37 cellular contexts compared by ENCODE assay signal in genomic region chrX:48584698-48585097, GRCh38.
"Had no signal": no experiment of that assay in that cellular context is flagged by ENCODE, and none has a peak within 500 bp of the region (broad histone marks: within the 10 kb centered on the region; RNA-seq: fewer than 3 reads in every experiment).

No MANE protein-coding gene starts in this region.

- H3K27ac Mint-ChIP-seq: activated CD4-positive, alpha-beta memory T cell treated with anti-CD3 and anti-CD28 coated beads for 36 hours; activated CD4-positive, alpha-beta T cell treated with anti-CD3 and anti-CD28 coated beads, Interleukin-2, amount 10 ng/mL, durations not matched to agents 24 days and 14 days; activated CD8-positive, alpha-beta T cell treated with anti-CD3 and anti-CD28 coated beads for 36 hours; activated naive CD4-positive, alpha-beta T cell treated with anti-CD3 and anti-CD28 coated beads, Interleukin-2, amount 10 ng/mL, durations not matched to agents 7 days and 5 days; activated naive CD4-positive, alpha-beta T cell treated with anti-CD3 and anti-CD28 coated beads, Interleukin-2, amount 50 U/mL, for 24 hours; activated naive CD8-positive, alpha-beta T cell; activated naive CD8-positive, alpha-beta T cell treated with anti-CD3 and anti-CD28 coated beads, Interleukin-2, amount 10 ng/mL, durations not matched to agents 7 days and 5 days; activated naive CD8-positive, alpha-beta T cell treated with anti-CD3 and anti-CD28 coated beads, Interleukin-2, amount 50 U/mL, for 24 hours; activated T-cell treated with anti-CD3 and anti-CD28 coated beads, Interleukin-2, amount 50 U/mL, for 72 hours; activated T-helper 1 cell treated with anti-CD3 and anti-CD28 coated beads, Interleukin-12 subunit alpha, Interleukin-12 subunit beta, Interleukin-2, Interleukin-4 antibody, amounts not matched to agents 30 ng/mL and 10 ng/mL and 1 ng/mL, durations not matched to agents 14 hours and 24 hours and 36 hours; activated T-helper 2 cell treated with anti-CD3 and anti-CD28 coated beads, Interferon-gamma antibody, Interleukin-2, Interleukin-4, amounts not matched to agents 10 μg/mL and 5 μg/mL and 100 μg/mL, durations not matched to agents 14 hours and 24 hours and 36 hours; T-helper 1 cell treated with Interleukin-12 subunit alpha and Interleukin-12 subunit beta and Interleukin-4 antibody, amounts not matched to agents 30 μg/mL and 1 μg/mL, for 36 hours; T-helper 2 cell treated with Interferon-gamma antibody and Interleukin-4, amounts not matched to agents 5 μg/mL and 100 μg/mL, for 36 hours; WTC11 had no signal

- H3K4me1 ChIP-seq: ascending aorta, breast epithelium had no signal

- H3K4me1 Mint-ChIP-seq: activated CD4-positive, alpha-beta T cell treated with anti-CD3 and anti-CD28 coated beads, Interleukin-2, amount 10 ng/mL, durations not matched to agents 24 days and 14 days; activated naive CD8-positive, alpha-beta T cell treated with anti-CD3 and anti-CD28 coated beads, Interleukin-2, amount 50 U/mL, for 24 hours; WTC11 had no signal

- H3K9me3 Mint-ChIP-seq: activated CD4-positive, alpha-beta memory T cell treated with anti-CD3 and anti-CD28 coated beads for 36 hours; activated CD4-positive, alpha-beta T cell treated with anti-CD3 and anti-CD28 coated beads, Interleukin-2, amount 10 ng/mL, durations not matched to agents 24 days and 14 days; activated CD8-positive, alpha-beta T cell treated with anti-CD3 and anti-CD28 coated beads for 36 hours; activated naive CD4-positive, alpha-beta T cell treated with anti-CD3 and anti-CD28 coated beads, Interleukin-2, amount 10 ng/mL, durations not matched to agents 7 days and 5 days; activated naive CD4-positive, alpha-beta T cell treated with anti-CD3 and anti-CD28 coated beads, Interleukin-2, amount 50 U/mL, for 24 hours; activated naive CD8-positive, alpha-beta T cell treated with anti-CD3 and anti-CD28 coated beads, Interleukin-2, amount 10 ng/mL, durations not matched to agents 7 days and 5 days; activated naive CD8-positive, alpha-beta T cell treated with anti-CD3 and anti-CD28 coated beads, Interleukin-2, amount 50 U/mL, for 24 hours; activated T-cell treated with anti-CD3 and anti-CD28 coated beads, Interleukin-2, amount 50 U/mL, for 4 hours; activated T-helper 1 cell treated with anti-CD3 and anti-CD28 coated beads, Interleukin-12 subunit alpha, Interleukin-12 subunit beta, Interleukin-2, Interleukin-4 antibody, amounts not matched to agents 30 ng/mL and 10 ng/mL and 1 ng/mL, durations not matched to agents 14 hours and 24 hours and 36 hours; activated T-helper 2 cell treated with anti-CD3 and anti-CD28 coated beads, Interferon-gamma antibody, Interleukin-2, Interleukin-4, amounts not matched to agents 10 μg/mL and 5 μg/mL and 100 μg/mL, durations not matched to agents 14 hours and 24 hours and 36 hours; T-helper 1 cell treated with Interleukin-12 subunit alpha and Interleukin-12 subunit beta and Interleukin-4 antibody, amounts not matched to agents 30 μg/mL and 1 μg/mL, for 36 hours; T-helper 2 cell treated with Interferon-gamma antibody and Interleukin-4, amounts not matched to agents 5 μg/mL and 100 μg/mL, for 36 hours; WTC11 had no signal

- H3K36me3 ChIP-seq: ascending aorta, breast epithelium, WERI-Rb-1 had no signal

- DNase-seq: activated CD4-positive, alpha-beta memory T cell treated with anti-CD3 and anti-CD28 coated beads for 36 hours; activated CD4-positive, alpha-beta T cell treated with anti-CD3 and anti-CD28 coated beads for 4 hours; activated CD4-positive, alpha-beta T cell treated with anti-CD3 and anti-CD28 coated beads, Interleukin-2, amount 10 ng/mL, durations not matched to agents 24 days and 14 days; activated CD4-positive, alpha-beta T cell treated with anti-CD3 and anti-CD28 coated beads, Interleukin-2, amount 50 U/mL, for 1 hour; activated CD4-positive, alpha-beta T cell treated with anti-CD3 and anti-CD28 coated beads, Interleukin-2, amount 50 U/mL, for 4 hours; activated CD4-positive, CD25-positive, alpha-beta regulatory T cell; activated CD8-positive, alpha-beta memory T cell treated with anti-CD3 and anti-CD28 coated beads, Interleukin-2, amount 50 U/mL, for 4 hours; activated CD8-positive, alpha-beta T cell treated with anti-CD3 and anti-CD28 coated beads for 36 hours; activated effector memory CD4-positive, alpha-beta T cell treated with Interleukin-2 at 50 U/mL for 16 hours; activated gamma-delta T cell; activated naive CD4-positive, alpha-beta T cell treated with anti-CD3 and anti-CD28 coated beads, Interleukin-2, amount 10 ng/mL, durations not matched to agents 7 days and 5 days; activated naive CD4-positive, alpha-beta T cell treated with Interleukin-2 at 50 U/mL for 16 hours; activated naive CD8-positive, alpha-beta T cell treated with anti-CD3 and anti-CD28 coated beads, Interleukin-2, amount 10 ng/mL, durations not matched to agents 7 days and 5 days; activated naive CD8-positive, alpha-beta T cell treated with anti-CD3 and anti-CD28 coated beads, Interleukin-2, amount 50 U/mL, for 24 hours; activated T-cell treated with anti-CD3 and anti-CD28 coated beads for 4 hours; activated T-cell treated with anti-CD3 and anti-CD28 coated beads, Interleukin-2, amount 50 U/mL, for 1 hour; activated T-cell treated with anti-CD3 and anti-CD28 coated beads, Interleukin-2, amount 50 U/mL, for 4 hours; activated T-cell treated with anti-CD3 and anti-CD28 coated beads, Interleukin-2, amount 50 U/mL, for 72 hours; amygdala; anterior cingulate cortex; body of pancreas; brain microvascular endothelial cell; central memory CD4-positive, alpha-beta T cell; T-helper 2 cell; T-helper 9 cell; WERI-Rb-1 had no signal

- H3K4me3 ChIP-seq: ascending aorta, body of pancreas, breast epithelium had no signal

- FAIRE-seq: colon, TTC549 had no signal

- H3K9me3 ChIP-seq: ascending aorta, body of pancreas, breast epithelium had no signal

- H3K27ac ChIP-seq: ascending aorta, body of pancreas, brain microvascular endothelial cell, breast epithelium, WERI-Rb-1 had no signal

- H3K27me3 ChIP-seq: ascending aorta, body of pancreas, brain microvascular endothelial cell had no signal

- ATAC-seq: activated CD8-positive, alpha-beta T cell treated with anti-CD3 and anti-CD28 coated beads for 36 hours; activated naive CD8-positive, alpha-beta T cell treated with anti-CD3 and anti-CD28 coated beads, Interleukin-2, amount 50 U/mL, for 24 hours; activated T-cell treated with anti-CD3 and anti-CD28 coated beads, Interleukin-2, amount 50 U/mL, for 4 hours; body of pancreas; WTC11 had no signal

- H3K27me3 Mint-ChIP-seq: activated CD4-positive, alpha-beta memory T cell treated with anti-CD3 and anti-CD28 coated beads for 36 hours; activated CD8-positive, alpha-beta T cell treated with anti-CD3 and anti-CD28 coated beads for 36 hours; activated naive CD4-positive, alpha-beta T cell treated with anti-CD3 and anti-CD28 coated beads, Interleukin-2, amount 10 ng/mL, durations not matched to agents 7 days and 5 days; activated naive CD4-positive, alpha-beta T cell treated with anti-CD3 and anti-CD28 coated beads, Interleukin-2, amount 50 U/mL, for 24 hours; activated naive CD8-positive, alpha-beta T cell; activated naive CD8-positive, alpha-beta T cell treated with anti-CD3 and anti-CD28 coated beads, Interleukin-2, amount 10 ng/mL, durations not matched to agents 7 days and 5 days; activated naive CD8-positive, alpha-beta T cell treated with anti-CD3 and anti-CD28 coated beads, Interleukin-2, amount 50 U/mL, for 24 hours had no signal

- H3K36me3 Mint-ChIP-seq: activated naive CD8-positive, alpha-beta T cell; WTC11 had no signal

- H3K4me3 Mint-ChIP-seq: activated CD4-positive, alpha-beta memory T cell treated with anti-CD3 and anti-CD28 coated beads for 36 hours; activated CD4-positive, alpha-beta T cell treated with anti-CD3 and anti-CD28 coated beads, Interleukin-2, amount 10 ng/mL, durations not matched to agents 24 days and 14 days; activated CD8-positive, alpha-beta T cell treated with anti-CD3 and anti-CD28 coated beads for 36 hours; activated naive CD4-positive, alpha-beta T cell treated with anti-CD3 and anti-CD28 coated beads, Interleukin-2, amount 10 ng/mL, durations not matched to agents 7 days and 5 days; activated naive CD4-positive, alpha-beta T cell treated with anti-CD3 and anti-CD28 coated beads, Interleukin-2, amount 50 U/mL, for 24 hours; activated naive CD8-positive, alpha-beta T cell; activated naive CD8-positive, alpha-beta T cell treated with anti-CD3 and anti-CD28 coated beads, Interleukin-2, amount 10 ng/mL, durations not matched to agents 7 days and 5 days; activated naive CD8-positive, alpha-beta T cell treated with anti-CD3 and anti-CD28 coated beads, Interleukin-2, amount 50 U/mL, for 24 hours; activated T-cell treated with anti-CD3 and anti-CD28 coated beads, Interleukin-2, amount 50 U/mL, for 4 hours; activated T-cell treated with anti-CD3 and anti-CD28 coated beads, Interleukin-2, amount 50 U/mL, for 72 hours; activated T-helper 1 cell treated with anti-CD3 and anti-CD28 coated beads, Interleukin-12 subunit alpha, Interleukin-12 subunit beta, Interleukin-2, Interleukin-4 antibody, amounts not matched to agents 30 ng/mL and 10 ng/mL and 1 ng/mL, durations not matched to agents 14 hours and 24 hours and 36 hours; T-helper 1 cell treated with Interleukin-12 subunit alpha and Interleukin-12 subunit beta and Interleukin-4 antibody, amounts not matched to agents 30 μg/mL and 1 μg/mL, for 36 hours; T-helper 2 cell treated with Interferon-gamma antibody and Interleukin-4, amounts not matched to agents 5 μg/mL and 100 μg/mL, for 36 hours; WTC11 had no signal
